Comparison of ENCODE assay signal across 9 cellular contexts in the genomic region with DNA sequence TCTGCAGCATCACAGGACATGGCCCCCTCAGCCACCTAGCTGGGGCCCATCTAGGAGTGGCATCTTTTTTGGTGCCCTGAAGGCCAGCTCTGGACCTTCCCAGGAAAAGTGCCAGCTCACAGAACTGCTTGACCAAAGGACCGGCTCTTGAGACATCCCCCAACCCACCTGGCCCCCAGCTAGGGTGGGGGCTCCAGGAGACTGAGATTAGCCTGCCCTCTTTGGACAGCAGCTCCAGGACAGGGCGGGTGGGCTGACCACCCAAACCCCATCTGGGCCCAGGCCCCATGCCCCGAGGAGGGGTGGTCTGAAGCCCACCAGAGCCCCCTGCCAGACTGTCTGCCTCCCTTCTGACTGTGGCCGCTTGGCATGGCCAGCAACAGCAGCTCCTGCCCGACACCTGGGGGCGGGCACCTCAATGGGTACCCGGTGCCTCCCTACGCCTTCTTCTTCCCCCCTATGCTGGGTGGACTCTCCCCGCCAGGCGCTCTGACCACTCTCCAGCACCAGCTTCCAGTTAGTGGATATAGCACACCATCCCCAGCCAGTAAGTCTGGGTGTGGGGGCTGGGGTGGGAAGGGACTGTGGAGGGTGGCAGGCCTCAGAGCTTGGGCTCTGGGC. TPM values are rescaled to one million over a fixed set of nuclear protein-coding genes. Genes with fewer than 3 reads are reported as not detected.
DNase-seq lines count a peak whose midpoint lies in the region; ATAC-seq and TF ChIP-seq lines count a peak whose summit lies in the region.
"Had no signal": no experiment of that assay in that cellular context is flagged by ENCODE, and none has a peak within 500 bp of the region (broad histone marks: within the 10 kb centered on the region; RNA-seq: fewer than 3 reads in every experiment).

No MANE protein-coding gene starts in this region.

- H4K20me1 ChIP-seq in HCT116 (ENCODE audit: insufficient read depth) (no peaks in the 10 kb centered on the region), hepatocyte (ENCODE audit: insufficient read depth, poor library complexity, severe bottlenecking) (peaks cover 27% of the 10 kb centered on the region)

- ATAC-seq in HCT116 (no peak), HG03175 (IDR thresholded peaks at IDR 0.05; ENCODE audit: unreplicated experiment) (no peak), GM19351 (IDR thresholded peaks at IDR 0.05; ENCODE audit: unreplicated experiment) (no peak)
- no peak for ATAC-seq in activated CD8-positive, alpha-beta T cell treated with anti-CD3 and anti-CD28 coated beads for 36 hours
- no peak for ATAC-seq in stimulated activated effector memory CD8-positive, alpha-beta T cell treated with anti-CD3 and anti-CD28 coated beads, Interleukin-12 subunit alpha, Interleukin-12 subunit beta, amount 100 ng/mL, for 72 hours

- H3K9me3 Mint-ChIP-seq in activated CD8-positive, alpha-beta T cell treated with anti-CD3 and anti-CD28 coated beads for 36 hours: no peaks in the 10 kb centered on the region
- H3K9me3 Mint-ChIP-seq in stimulated activated effector memory CD8-positive, alpha-beta T cell treated with anti-CD3 and anti-CD28 coated beads, Interleukin-12 subunit alpha, Interleukin-12 subunit beta, amount 100 ng/mL, for 72 hours: no peaks in the 10 kb centered on the region

- TF ChIP-seq RAD21 in HCT116 (IDR thresholded peaks at IDR 0.05; ENCODE audit: low read depth): no peak

- RAD21 ChIA-PET in HCT116 (lab: Charles Lee; ENCODE audit: low non-redundant PET in 1 of 2, low total read pairs in 2 of 2, uncharacterized antibody in 2 of 2, unreplicated experiment in 2 of 2): no interaction called here

- peaks cover 38% of the 10 kb centered on the region for H3K36me3 Mint-ChIP-seq in activated CD8-positive, alpha-beta T cell treated with anti-CD3 and anti-CD28 coated beads for 36 hours (ENCODE audit: low read depth)
- peaks cover 87% of the 10 kb centered on the region for H3K36me3 Mint-ChIP-seq in stimulated activated effector memory CD8-positive, alpha-beta T cell treated with anti-CD3 and anti-CD28 coated beads, Interleukin-12 subunit alpha, Interleukin-12 subunit beta, amount 100 ng/mL, for 72 hours

- H3K27me3 Mint-ChIP-seq in activated CD8-positive, alpha-beta T cell treated with anti-CD3 and anti-CD28 coated beads for 36 hours: no peaks in the 10 kb centered on the region

- CTCF ChIA-PET in HCT116 (lab: Charles Lee): no interaction called here
- CTCF ChIA-PET in activated CD8-positive, alpha-beta T cell treated with anti-CD3 and anti-CD28 coated beads for 36 hours (lab: Charles Lee): interaction anchor here (0.6 to 2.8 kb wide), 8 partner anchors 10 to 1939 kb away, joined by 3 to 15 read pairs (median 4); no protein-coding TSS in a partner anchor

- BruUV-seq in HCT116 (replicated peaks; lab: Mats Ljungman, UMichigan): no TSS peak

- H3K9ac ChIP-seq in HCT116 (ENCODE audit: low read length): no peak overlapping the region

- H3K4me3 ChIP-seq in HCT116 (replicated peaks in 1 of 2; ENCODE audit: low read depth in 1 of 2, low read length in 2 of 2) (no peak overlapping the region), hepatocyte (no peak overlapping the region)

- peak overlapping the region; percentile 60 for H3K4me3 Mint-ChIP-seq in activated CD8-positive, alpha-beta T cell treated with anti-CD3 and anti-CD28 coated beads for 36 hours
- H3K4me3 Mint-ChIP-seq in stimulated activated effector memory CD8-positive, alpha-beta T cell treated with anti-CD3 and anti-CD28 coated beads, Interleukin-12 subunit alpha, Interleukin-12 subunit beta, amount 100 ng/mL, for 72 hours: peak overlapping the region; percentile 54

- H3K27ac ChIP-seq in HCT116 (ENCODE audit: low read depth, low read length) (peak overlapping the region; percentile 22; the same call in 1 of the 2 replicates), hepatocyte (peak overlapping the region; percentile 71)

- H3K4me2 ChIP-seq in HCT116 (ENCODE audit: low read length) (no peak overlapping the region), hepatocyte (peak overlapping the region; percentile 48)

- no peak for TF ChIP-seq CTCF in HCT116 (IDR thresholded peaks at IDR 0.05 in 2 of 3, conservative IDR thresholded peaks at IDR 0.05 in 1 of 3; ENCODE audit: borderline replicate concordance in 1 of 3, insufficient read depth in 1 of 3, low read depth in 2 of 3, low read length in 2 of 3)
- no peak for TF ChIP-seq CTCF in activated CD8-positive, alpha-beta T cell treated with anti-CD3 and anti-CD28 coated beads for 36 hours (IDR thresholded peaks at IDR 0.05)
- no peak for TF ChIP-seq CTCF in hepatocyte (IDR thresholded peaks at IDR 0.05; ENCODE audit: poor library complexity)

- WGBS in hepatocyte (ENCODE audit: low lambda C conversion rate, missing lambda C conversion rate): 98% methylated on average over 8 of the region's 10 CpGs

- H3K9me2 ChIP-seq in HCT116 (ENCODE audit: insufficient read depth): no peaks in the 10 kb centered on the region
- no peaks in the 10 kb centered on the region for H3K9me2 ChIP-seq in hepatocyte (replicated peaks; ENCODE audit: insufficient read depth)

- H3K4me1 Mint-ChIP-seq in activated CD8-positive, alpha-beta T cell treated with anti-CD3 and anti-CD28 coated beads for 36 hours (ENCODE audit: low read depth): peaks cover 78% of the 10 kb centered on the region
- peaks cover 90% of the 10 kb centered on the region for H3K4me1 Mint-ChIP-seq in stimulated activated effector memory CD8-positive, alpha-beta T cell treated with anti-CD3 and anti-CD28 coated beads, Interleukin-12 subunit alpha, Interleukin-12 subunit beta, amount 100 ng/mL, for 72 hours

- no peak for DNase-seq in HCT116 (ENCODE audit: low read depth, low spot score)
- no peak for DNase-seq in activated CD8-positive, alpha-beta T cell treated with anti-CD3 and anti-CD28 coated beads for 36 hours
- DNase-seq in hepatocyte (ENCODE audit: low spot score): no peak
- no peak for DNase-seq in stimulated activated effector memory CD8-positive, alpha-beta T cell treated with anti-CD3 and anti-CD28 coated beads, Interleukin-12 subunit alpha, Interleukin-12 subunit beta, amount 100 ng/mL, for 72 hours (ENCODE audit: low spot score in 2 of 2)
- no peak for DNase-seq in HuH-7.5 (ENCODE audit: low spot score)

- intact Hi-C loops in HCT116 (cut with micrococcal nuclease): no loop called here
- intact Hi-C loops in activated CD8-positive, alpha-beta T cell treated with anti-CD3 and anti-CD28 coated beads for 36 hours (cut with micrococcal nuclease): no loop called here

- TF ChIP-seq POLR2A in HCT116 (IDR thresholded peaks at IDR 0.05; ENCODE audit: borderline replicate concordance, extremely low read depth, insufficient read depth, insufficient read length): no peak

- POLR2A ChIA-PET in HCT116 (lab: Charles Lee): interaction anchor here (0.6 to 0.9 kb wide), 2 partner anchors 14 to 20 kb away, joined by 3 to 4 read pairs; no protein-coding TSS in a partner anchor
- POLR2A ChIA-PET in activated CD8-positive, alpha-beta T cell treated with anti-CD3 and anti-CD28 coated beads for 36 hours (lab: Charles Lee): interaction anchor here (0.5 to 3.1 kb wide), 10 partner anchors 8 to 154 kb away, joined by 3 to 12 read pairs (median 3); no protein-coding TSS in a partner anchor

- H2AFZ ChIP-seq in HCT116 (ENCODE audit: low read depth, low read length, poor library complexity, severe bottlenecking) (no peak overlapping the region), hepatocyte (no peak overlapping the region)

- H3K36me3 ChIP-seq in HCT116 (ENCODE audit: control insufficient read depth in 1 of 2, insufficient read depth in 2 of 2, low read length in 2 of 2) (peaks cover 0 to 10% of the 10 kb centered on the region in 2 experiments; a peak in 2 of 4 replicates), hepatocyte (replicated peaks; ENCODE audit: insufficient read depth, low read depth) (no peaks in the 10 kb centered on the region)

- H3K27me3 ChIP-seq in HCT116 (ENCODE audit: insufficient read depth, low read length): no peaks in the 10 kb centered on the region
- no peaks in the 10 kb centered on the region for H3K27me3 ChIP-seq in hepatocyte

- H3K9me3 ChIP-seq in HCT116 (ENCODE audit: control insufficient read depth in 1 of 2, insufficient read depth in 1 of 2, low read depth in 1 of 2, low read length in 2 of 2) (no peaks in the 10 kb centered on the region), hepatocyte (ENCODE audit: low read depth) (no peaks in the 10 kb centered on the region)

- H3K4me1 ChIP-seq in HCT116 (ENCODE audit: control insufficient read depth in 1 of 2, insufficient read depth in 2 of 2, low read length in 2 of 2): peaks cover 38 to 43% of the 10 kb centered on the region in 2 experiments
- peaks cover 78% of the 10 kb centered on the region for H3K4me1 ChIP-seq in hepatocyte (ENCODE audit: insufficient read depth)

- peaks cover 71% of the 10 kb centered on the region for H3K79me2 ChIP-seq in HCT116 (ENCODE audit: insufficient read depth, low read length)
- H3K79me2 ChIP-seq in hepatocyte: peaks cover 97% of the 10 kb centered on the region

- peak overlapping the region; percentile 83 for H3K27ac Mint-ChIP-seq in activated CD8-positive, alpha-beta T cell treated with anti-CD3 and anti-CD28 coated beads for 36 hours
- H3K27ac Mint-ChIP-seq in stimulated activated effector memory CD8-positive, alpha-beta T cell treated with anti-CD3 and anti-CD28 coated beads, Interleukin-12 subunit alpha, Interleukin-12 subunit beta, amount 100 ng/mL, for 72 hours: peak overlapping the region; percentile 50

TF ChIP-seq in HCT116, 20 proteins besides CTCF, POLR2A, EP300 and RAD21 (continues in another document):
- no peak for TF ChIP-seq EZH2 (IDR thresholded peaks at IDR 0.05)
- no peak for TF ChIP-seq SRF (IDR thresholded peaks at IDR 0.05; ENCODE audit: low read depth)
- no peak for TF ChIP-seq CBX3 (IDR thresholded peaks at IDR 0.05; ENCODE audit: low read depth)
- TF ChIP-seq ELF1 (IDR thresholded peaks at IDR 0.05; ENCODE audit: borderline replicate concordance, low read depth): no peak
- TF ChIP-seq TCF7L2 (IDR thresholded peaks at IDR 0.05; ENCODE audit: borderline replicate concordance, extremely low read depth, insufficient read depth, insufficient read length): no peak
- TF ChIP-seq JUND (IDR thresholded peaks at IDR 0.05): no peak
- no peak for TF ChIP-seq EZH2phosphoT487 (IDR thresholded peaks at IDR 0.05; ENCODE audit: borderline replicate concordance)

RNA-seq across cellular contexts. Expression of a gene that starts 22.0 kb away (rescaled TPM):
- total RNA-seq in HCT116 (2021; ENCODE audit: unreplicated experiment) (35.1 TPM), hepatocyte (19.2 and 30.0 TPM in 2 replicates)
- 38.1 and 46.6 TPM in 2 replicates for polyA plus RNA-seq in HCT116 (2012)
- total RNA-seq in activated CD8-positive, alpha-beta T cell treated with anti-CD3 and anti-CD28 coated beads for 36 hours: 10 to 100 TPM; 34.7 to 36.2 TPM
- 33.1 and 34.4 TPM in 2 replicates for polyA plus RNA-seq in hepatocyte

RNA-seq across cellular contexts. Expression of a gene that starts 33.6 kb away (rescaled TPM):
- not detected for total RNA-seq in HCT116 (2021; ENCODE audit: unreplicated experiment)
- 0.29 and 1.5 TPM in 2 replicates for polyA plus RNA-seq in HCT116 (2012)
- not detected for total RNA-seq in activated CD8-positive, alpha-beta T cell treated with anti-CD3 and anti-CD28 coated beads for 36 hours
- 0.47 TPM in 1 of 2 replicates, not detected in the other for total RNA-seq in hepatocyte
- 3.3 and 3.8 TPM in 2 replicates for polyA plus RNA-seq in hepatocyte
- total RNA-seq: G401, LHCN-M2 had no signal

RNA-seq across cellular contexts. Expression of a gene that starts 43.3 kb away (rescaled TPM):
- total RNA-seq in HCT116 (2021; ENCODE audit: unreplicated experiment) (117 TPM), hepatocyte (5.8 and 8.6 TPM in 2 replicates)
- 37.2 and 38.7 TPM in 2 replicates for polyA plus RNA-seq in HCT116 (2012)
- total RNA-seq in activated CD8-positive, alpha-beta T cell treated with anti-CD3 and anti-CD28 coated beads for 36 hours: 100 to 1,000 TPM; 110 to 118 TPM
- polyA plus RNA-seq in hepatocyte: 5.1 and 7.5 TPM in 2 replicates

Comparison
In these comparisons a context has a peak if more than half of its experiments do, and no peak if none do; other contexts are left out.
1. RNA of a gene that starts 43.3 kb away (total RNA-seq): 110 to 118 TPM in activated CD8-positive, alpha-beta T cell treated with anti-CD3 and anti-CD28 coated beads for 36 hours and 117 TPM in HCT116 (single experiment); 5.8 to 8.6 TPM in hepatocyte; every median in the first group is over 10 times any median in the second.